In genomic region chr19:49861541-49862410, GRCh38 we compare ENCODE assay signal across 17 cellular contexts. TPM values are rescaled to one million over a fixed set of nuclear protein-coding genes. Genes with fewer than 3 reads are reported as not detected.
A peak's percentile ranks its signal among the peaks of the same experiment; 100 is the strongest.
DNase-seq lines count a peak whose midpoint lies in the region; ATAC-seq, FAIRE-seq and TF ChIP-seq lines count a peak whose summit lies in the region.
"Had no signal": no experiment of that assay in that cellular context is flagged by ENCODE, and none has a peak within 500 bp of the region (broad histone marks: within the 10 kb centered on the region; RNA-seq: fewer than 3 reads in every experiment).

No MANE protein-coding gene starts in this region.

- intact Hi-C loops in adrenal gland (cut with DNase I), result no loop called here
- intact Hi-C loops in vagina (cut with DNase I), result loop anchor here (5.0 kb wide), 1 partner anchor 44 kb away; the partner anchor contains the start of gene MED25

- no peak for FAIRE-seq in small intestine (lab: Jason Lieb, UNC)
- FAIRE-seq: islet of Langerhans, pancreas had no signal

- H3K27me3 ChIP-seq in adrenal gland, result no peaks in the 10 kb centered on the region
- H3K27me3 ChIP-seq in vagina, result no peaks in the 10 kb centered on the region
- H3K27me3 ChIP-seq in small intestine (ENCODE audit: control insufficient read depth in 2 of 2, insufficient read depth in 2 of 2, low read length in 2 of 2), result no peaks in the 10 kb centered on the region
- H3K27me3 ChIP-seq: pancreas had no signal

- no peak overlapping the region for H3K27ac Mint-ChIP-seq in stimulated activated naive CD8-positive, alpha-beta T cell treated with anti-CD3 and anti-CD28 coated beads, Interleukin-15, amount 100 ng/mL, for 72 hours
- H3K27ac Mint-ChIP-seq in neural crest cell (ENCODE audit: unreplicated experiment), result no peak overlapping the region
- H3K27ac Mint-ChIP-seq: activated B cell treated with CpG ODN at 0.5 μM for 24 hours had no signal

- H3K4me1 Mint-ChIP-seq in stimulated activated naive CD8-positive, alpha-beta T cell treated with anti-CD3 and anti-CD28 coated beads, Interleukin-15, amount 100 ng/mL, for 72 hours, result peaks cover 41% of the 10 kb centered on the region
- H3K4me1 Mint-ChIP-seq in neural crest cell, result peaks cover 35% of the 10 kb centered on the region

- H3K4me3 ChIP-seq in adrenal gland (no peak overlapping the region), vagina (no peak overlapping the region), small intestine (ENCODE audit: low read depth in 1 of 2, low read length in 2 of 2) (no peak overlapping the region)
- H3K4me3 ChIP-seq: mucosa of descending colon, pancreas had no signal

- no peak for DNase-seq in stimulated activated naive CD8-positive, alpha-beta T cell treated with anti-CD3 and anti-CD28 coated beads, Interleukin-15, amount 100 ng/mL, for 72 hours
- no peak for DNase-seq in stimulated activated naive CD8-positive, alpha-beta T cell treated with anti-CD3 and anti-CD28 coated beads, Interleukin-15, Interleukin-2, amounts not matched to agents 100 U/mL and 50 U/mL, for 24 hours
- DNase-seq in adrenal gland (peak; percentile 51 to 69 (median 58)), neural crest cell (ENCODE audit: low read depth, low spot score) (no peak), vagina (ENCODE audit: extremely low spot score in 2 of 2) (no peak), small intestine (no peak)
- DNase-seq: activated B cell treated with CpG ODN at 0.5 μM for 24 hours; AML-193; cortex of kidney; NCI-H2081 treated with DMSO at 0.1 percent for 48 hours; NCI-H774; stimulated activated CD4-positive, alpha-beta T cell treated with anti-CD3 and anti-CD28 coated beads, Interleukin-15, amount 100 ng/mL, for 24 hours had no signal

- H3K36me3 ChIP-seq in adrenal gland (replicated peaks in 1 of 2), result peaks cover 0 to 68% of the 10 kb centered on the region in 2 donors
- H3K36me3 ChIP-seq in vagina, result peaks cover 0 to 50% of the 10 kb centered on the region in 2 donors
- peaks cover 8 to 21% of the 10 kb centered on the region in 2 donors for H3K36me3 ChIP-seq in small intestine (ENCODE audit: control insufficient read depth in 2 of 2, insufficient read depth in 2 of 2, low read length in 2 of 2)

- H3K4me3 Mint-ChIP-seq in stimulated activated naive CD8-positive, alpha-beta T cell treated with anti-CD3 and anti-CD28 coated beads, Interleukin-15, amount 100 ng/mL, for 72 hours, result no peak overlapping the region
- peak overlapping the region; percentile 81 for H3K4me3 Mint-ChIP-seq in neural crest cell
- H3K4me3 Mint-ChIP-seq: activated B cell treated with CpG ODN at 0.5 μM for 24 hours had no signal

- H3K9me3 Mint-ChIP-seq in stimulated activated naive CD8-positive, alpha-beta T cell treated with anti-CD3 and anti-CD28 coated beads, Interleukin-15, amount 100 ng/mL, for 72 hours, result no peaks in the 10 kb centered on the region
- H3K9me3 Mint-ChIP-seq in neural crest cell, result no peaks in the 10 kb centered on the region
- H3K9me3 Mint-ChIP-seq: activated B cell treated with CpG ODN at 0.5 μM for 24 hours had no signal

- TF ChIP-seq CTCF in adrenal gland (IDR thresholded peaks at IDR 0.05) (no peak), neural crest cell (conservative IDR thresholded peaks at IDR 0.05) (no peak), vagina (IDR thresholded peaks at IDR 0.05) (no peak)

- H3K27ac ChIP-seq in adrenal gland (peak overlapping the region in 4 of 5 donors; percentile 78 to 94 (median 82)), vagina (peak overlapping the region; percentile 40), small intestine (ENCODE audit: low read depth in 1 of 2, low read length in 1 of 2) (no peak overlapping the region)
- H3K27ac ChIP-seq: pancreas had no signal

- WGBS in adrenal gland, 4 donors, result 60 to 78% (median 67%) methylated on average over 21 to 62 of the region's 62 CpGs
- 84 to 89% (median 89%) methylated on average over 59 to 62 of the region's 62 CpGs for WGBS in small intestine, 3 donors

- H3K36me3 Mint-ChIP-seq in neural crest cell (ENCODE audit: low read depth), result peaks cover 18% of the 10 kb centered on the region

- H3K27me3 Mint-ChIP-seq in stimulated activated naive CD8-positive, alpha-beta T cell treated with anti-CD3 and anti-CD28 coated beads, Interleukin-15, amount 100 ng/mL, for 72 hours, result no peaks in the 10 kb centered on the region
- H3K27me3 Mint-ChIP-seq in neural crest cell (ENCODE audit: low read depth), result peaks cover 30% of the 10 kb centered on the region
- H3K27me3 Mint-ChIP-seq: activated B cell treated with CpG ODN at 0.5 μM for 24 hours had no signal

- peak; percentile 18 for ATAC-seq in stimulated activated naive CD8-positive, alpha-beta T cell treated with anti-CD3 and anti-CD28 coated beads, Interleukin-15, amount 100 ng/mL, for 72 hours
- no peak for ATAC-seq in stimulated activated naive CD8-positive, alpha-beta T cell treated with anti-CD3 and anti-CD28 coated beads, Interleukin-15, Interleukin-2, amounts not matched to agents 100 U/mL and 50 U/mL, for 24 hours
- ATAC-seq in HG03039 (IDR thresholded peaks at IDR 0.05; ENCODE audit: unreplicated experiment) (no peak), HG02885 (IDR thresholded peaks at IDR 0.05; ENCODE audit: poor library complexity, unreplicated experiment) (no peak)
- ATAC-seq: pancreas had no signal

- H3K9me3 ChIP-seq in adrenal gland (replicated peaks in 1 of 3), result no peaks in the 10 kb centered on the region
- H3K9me3 ChIP-seq in vagina, result no peaks in the 10 kb centered on the region
- H3K9me3 ChIP-seq in small intestine (ENCODE audit: control insufficient read depth, low read depth), result no peaks in the 10 kb centered on the region
- H3K9me3 ChIP-seq: mucosa of descending colon, pancreas had no signal

- H3K4me1 ChIP-seq in adrenal gland (replicated peaks in 1 of 2) (peaks cover 46 to 85% of the 10 kb centered on the region in 2 donors), vagina (peaks cover 29% of the 10 kb centered on the region), small intestine (ENCODE audit: control insufficient read depth in 2 of 2, insufficient read depth in 1 of 2, low read depth in 1 of 2, low read length in 1 of 2) (peaks cover 3 to 6% of the 10 kb centered on the region in 2 donors)

- TF ChIP-seq POLR2A in adrenal gland (IDR thresholded peaks at IDR 0.05) (no peak), vagina (IDR thresholded peaks at IDR 0.05) (no peak)

RNA-seq across cellular contexts. Expression of gene PNKP, which starts 5.6 kb away (rescaled TPM):
- total RNA-seq in adrenal gland (100 to 1,000 TPM in 4 of 8 donors, 10 to 100 TPM in 4; 49.3 to 199 (median 100) TPM), neural crest cell (131 and 135 TPM in 2 replicates), vagina (40.3 TPM)
- polyA plus RNA-seq in adrenal gland (100 to 1,000 TPM in 2 of 3 donors, 10 to 100 TPM in 1; 40.7 to 344 (median 202) TPM), small intestine (10 to 100 TPM; 45.9 to 49.9 (median 49.4) TPM)

RNA-seq across cellular contexts. Expression of gene PTOV1, which starts 10.8 kb away (rescaled TPM):
- total RNA-seq in adrenal gland (100 to 1,000 TPM; 163 to 568 (median 275) TPM), neural crest cell (453 and 466 TPM in 2 replicates), vagina (109 TPM)
- polyA plus RNA-seq in adrenal gland (100 to 1,000 TPM in 2 of 3 donors, 10 to 100 TPM in 1; 78.7 to 620 (median 409) TPM), small intestine (100 to 1,000 TPM in 1 of 3 donors, 10 to 100 TPM in 2; 71.4 to 101 (median 74.8) TPM)

RNA-seq across cellular contexts. Expression of gene AKT1S1, which starts 15.4 kb away (rescaled TPM):
- total RNA-seq in adrenal gland (10 to 100 TPM; 25.7 to 70.3 (median 45.7) TPM), neural crest cell (38.6 and 39.6 TPM in 2 replicates), vagina (16.9 TPM)
- polyA plus RNA-seq in adrenal gland (10 to 100 TPM; 66.0 to 89.6 (median 75.8) TPM), small intestine (10 to 100 TPM; 30.6 to 54.9 (median 35.1) TPM)

RNA-seq across cellular contexts. Expression of gene TBC1D17, which starts 15.7 kb away (rescaled TPM):
- total RNA-seq in adrenal gland, result 100 to 1,000 TPM in 1 of 8 donors, 10 to 100 TPM in 7; 33.5 to 103 (median 51.4) TPM
- 100 to 1,000 TPM in 2 of 3 donors, 10 to 100 TPM in 1; 22.4 to 198 (median 113) TPM for polyA plus RNA-seq in adrenal gland
- total RNA-seq in neural crest cell, result 30.5 and 34.5 TPM in 2 replicates
- 34.9 TPM for total RNA-seq in vagina
- polyA plus RNA-seq in small intestine, result 10 to 100 TPM; 23.6 to 52.6 (median 36.2) TPM

RNA-seq across cellular contexts. Expression of gene IL4I1, which starts 34.9 kb away (rescaled TPM):
- total RNA-seq in adrenal gland (1 to 10 TPM in 5 of 8 donors, under 1 TPM in 3; 0.18 to 2.1 (median 1.2) TPM), neural crest cell (0.12 and 0.41 TPM in 2 replicates), vagina (not detected)
- polyA plus RNA-seq in adrenal gland (1 to 10 TPM in 2 of 3 donors, under 1 TPM in 1; 0.33 to 3.2 (median 2.1) TPM), small intestine (1 to 10 TPM in 2 of 3 donors, not detected in 1; 1.0 to 1.3 TPM)

Comparison
In these comparisons a context has a peak if more than half of its experiments do, and no peak if none do; other contexts are left out.
1. DNase-seq: peak in adrenal gland (7 of 7); none in stimulated activated naive CD8-positive, alpha-beta T cell treated with anti-CD3 and anti-CD28 coated beads, Interleukin-15, amount 100 ng/mL, for 72 hours (0 of 2), stimulated activated naive CD8-positive, alpha-beta T cell treated with anti-CD3 and anti-CD28 coated beads, Interleukin-15, Interleukin-2, amounts not matched to agents 100 U/mL and 50 U/mL, for 24 hours (single experiment), neural crest cell (single experiment), vagina (0 of 2) and small intestine (single experiment).
2. H3K27ac ChIP-seq: peak in adrenal gland (4 of 5) and vagina (single experiment); none in small intestine (0 of 2).